19 cellular contexts compared by ENCODE assay signal in the genomic region with DNA sequence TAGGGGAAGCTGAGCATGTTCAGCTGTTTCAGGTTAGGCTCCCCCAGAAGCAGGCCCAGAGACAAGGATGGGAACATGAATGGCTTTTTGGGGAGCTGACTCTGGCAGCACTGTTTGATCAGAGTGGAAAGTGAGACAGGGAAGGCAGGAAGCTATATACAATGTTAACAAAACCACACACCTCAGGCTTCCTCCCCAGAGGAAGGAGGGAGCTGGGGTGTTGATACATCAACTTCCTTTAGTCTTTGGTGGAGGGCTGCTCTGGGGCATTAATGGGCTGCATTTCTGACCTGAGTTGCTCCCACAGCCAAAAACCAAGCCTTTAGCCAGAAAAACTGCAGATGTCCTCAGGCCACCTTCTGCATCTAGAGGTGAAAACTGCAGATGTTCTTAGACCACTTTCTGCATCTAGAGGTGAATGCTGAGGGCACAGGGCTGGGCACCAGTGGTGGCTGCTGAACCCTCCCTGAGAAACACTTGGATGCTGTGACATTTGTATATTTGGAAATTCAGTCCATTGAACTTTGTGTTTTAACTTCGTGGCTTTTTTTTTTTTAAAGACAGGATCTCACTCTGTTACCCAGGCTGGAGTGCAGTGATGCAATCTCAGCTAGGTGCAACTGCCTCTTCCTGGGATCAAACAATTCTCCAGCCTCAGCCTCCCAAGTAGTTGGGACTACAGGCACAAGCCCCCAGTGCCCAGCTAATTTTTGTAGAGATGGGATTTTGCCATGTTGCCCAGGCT. TPM values are rescaled to one million over a fixed set of nuclear protein-coding genes. Genes with fewer than 3 reads are reported as not detected.
DNase-seq lines count a peak whose midpoint lies in the region; ATAC-seq, FAIRE-seq and TF ChIP-seq lines count a peak whose summit lies in the region.
"Had no signal": no experiment of that assay in that cellular context is flagged by ENCODE, and none has a peak within 500 bp of the region (broad histone marks: within the 10 kb centered on the region; RNA-seq: fewer than 3 reads in every experiment).

No MANE protein-coding gene starts in this region.

- peaks cover 0 to 12% (median 9%) of the 10 kb centered on the region in 5 donors for H3K9me3 Mint-ChIP-seq in CD8-positive, alpha-beta memory T cell
- H3K9me3 Mint-ChIP-seq in GM23338 (no peaks in the 10 kb centered on the region), WTC11 (no peaks in the 10 kb centered on the region)
- H3K9me3 Mint-ChIP-seq: neural crest cell had no signal

- peaks cover 0 to 15% (median 0%) of the 10 kb centered on the region in 3 donors for H3K36me3 Mint-ChIP-seq in CD8-positive, alpha-beta memory T cell
- H3K36me3 Mint-ChIP-seq in GM23338 (ENCODE audit: low read depth) (no peaks in the 10 kb centered on the region), WTC11 (no peaks in the 10 kb centered on the region)

- H3K79me2 ChIP-seq in GM23338 (replicated peaks; ENCODE audit: insufficient read depth), result peaks cover 23% of the 10 kb centered on the region

- H3K9me2 ChIP-seq in GM23338 (ENCODE audit: insufficient read depth), result no peaks in the 10 kb centered on the region

- H2AFZ ChIP-seq in GM23338, result no peak overlapping the region
- H2AFZ ChIP-seq: hepatocyte had no signal

- peak overlapping the region in 4 of 7 donors; percentile 45 to 68 (median 57) for H3K4me3 Mint-ChIP-seq in CD8-positive, alpha-beta memory T cell
- H3K4me3 Mint-ChIP-seq in GM23338, result no peak overlapping the region
- no peak overlapping the region for H3K4me3 Mint-ChIP-seq in WTC11
- H3K4me3 Mint-ChIP-seq: neural crest cell had no signal

- H3K9me3 ChIP-seq in CD8-positive, alpha-beta memory T cell (ENCODE audit: low read length), result no peaks in the 10 kb centered on the region
- no peaks in the 10 kb centered on the region for H3K9me3 ChIP-seq in lower lobe of right lung
- H3K9me3 ChIP-seq in small intestine (ENCODE audit: control insufficient read depth, low read depth), result no peaks in the 10 kb centered on the region
- H3K9me3 ChIP-seq: adrenal gland, colonic mucosa, left lung, transverse colon had no signal

- H3F3A ChIP-seq in GM23338 (replicated peaks; ENCODE audit: low read depth), result peaks cover 8% of the 10 kb centered on the region; the same call in 1 of the 2 replicates

- no peak for ATAC-seq in GM23338
- ATAC-seq in WTC11, result peak; percentile 26; the same call in 1 of the 2 replicates
- no peak for ATAC-seq in lower lobe of right lung
- ATAC-seq: left lung had no signal

- H3K27ac ChIP-seq in CD8-positive, alpha-beta memory T cell (ENCODE audit: low read depth, low read length), result no peak overlapping the region
- H3K27ac ChIP-seq in GM23338 (ENCODE audit: low read depth) (peak overlapping the region; percentile 77; the same call in 1 of the 2 replicates), lower lobe of right lung (peak overlapping the region; percentile 31), small intestine (ENCODE audit: low read depth in 1 of 2, low read length in 1 of 2) (peak overlapping the region in 1 of 2 donors; percentile 8)
- H3K27ac ChIP-seq: colonic mucosa, hepatocyte, transverse colon had no signal

- no peak overlapping the region for H3K4me3 ChIP-seq in CD8-positive, alpha-beta memory T cell (ENCODE audit: low read length)
- H3K4me3 ChIP-seq in GM23338, result no peak overlapping the region
- H3K4me3 ChIP-seq in lower lobe of right lung, result no peak overlapping the region
- no peak overlapping the region for H3K4me3 ChIP-seq in small intestine (ENCODE audit: low read depth in 1 of 2, low read length in 2 of 2)
- H3K4me3 ChIP-seq: adrenal gland, colonic mucosa, hepatocyte, left lung, transverse colon had no signal

- peaks cover 5% of the 10 kb centered on the region for H3K4me1 ChIP-seq in CD8-positive, alpha-beta memory T cell (ENCODE audit: insufficient read depth, low read length)
- H3K4me1 ChIP-seq in GM23338 (ENCODE audit: insufficient read depth) (peaks cover 16% of the 10 kb centered on the region), lower lobe of right lung (peaks cover 9% of the 10 kb centered on the region), small intestine (ENCODE audit: control insufficient read depth in 2 of 2, insufficient read depth in 1 of 2, low read depth in 1 of 2, low read length in 1 of 2) (no peaks in the 10 kb centered on the region)
- H3K4me1 ChIP-seq: adrenal gland, colonic mucosa had no signal

- peaks cover 10 to 17% (median 10%) of the 10 kb centered on the region in 3 donors for H3K4me1 Mint-ChIP-seq in CD8-positive, alpha-beta memory T cell
- H3K4me1 Mint-ChIP-seq in GM23338 (peaks cover 29% of the 10 kb centered on the region), WTC11 (peaks cover 38% of the 10 kb centered on the region)

- TF ChIP-seq CTCF in GM23338 (conservative IDR thresholded peaks at IDR 0.05; ENCODE audit: low read depth in 2 of 2) (no peak), WTC11 (IDR thresholded peaks at IDR 0.05) (no peak), lower lobe of right lung (IDR thresholded peaks at IDR 0.05) (no peak)

- no peak for FAIRE-seq in small intestine (lab: Jason Lieb, UNC)

- peaks cover 3 to 7% of the 10 kb centered on the region in 2 donors for H3K27me3 Mint-ChIP-seq in CD8-positive, alpha-beta memory T cell
- H3K27me3 Mint-ChIP-seq in GM23338 (ENCODE audit: insufficient read depth, low read depth, poor library complexity) (peaks cover 6% of the 10 kb centered on the region), WTC11 (ENCODE audit: low read depth) (no peaks in the 10 kb centered on the region)

- H3K36me3 ChIP-seq in CD8-positive, alpha-beta memory T cell (ENCODE audit: insufficient read depth, low read length), result no peaks in the 10 kb centered on the region
- no peaks in the 10 kb centered on the region for H3K36me3 ChIP-seq in GM23338 (ENCODE audit: insufficient read depth)
- no peaks in the 10 kb centered on the region for H3K36me3 ChIP-seq in lower lobe of right lung
- H3K36me3 ChIP-seq in small intestine (ENCODE audit: control insufficient read depth in 2 of 2, insufficient read depth in 2 of 2, low read length in 2 of 2), result no peaks in the 10 kb centered on the region
- H3K36me3 ChIP-seq: adrenal gland, colonic mucosa, left lung, transverse colon had no signal

- H3K27me3 ChIP-seq in CD8-positive, alpha-beta memory T cell (ENCODE audit: insufficient read depth, low read length, poor library complexity, severe bottlenecking), result no peaks in the 10 kb centered on the region
- no peaks in the 10 kb centered on the region for H3K27me3 ChIP-seq in GM23338 (ENCODE audit: insufficient read depth)
- no peaks in the 10 kb centered on the region for H3K27me3 ChIP-seq in lower lobe of right lung (ENCODE audit: low read depth)
- H3K27me3 ChIP-seq in small intestine (ENCODE audit: control insufficient read depth in 2 of 2, insufficient read depth in 2 of 2, low read length in 2 of 2), result no peaks in the 10 kb centered on the region
- H3K27me3 ChIP-seq: adrenal gland, colonic mucosa, hepatocyte, left lung, transverse colon had no signal

- CTCF ChIA-PET in CD8-positive, alpha-beta memory T cell (lab: Charles Lee), result no interaction called here
- CTCF ChIA-PET in WTC11 (lab: Charles Lee), result interaction anchor here (1.0 to 1.6 kb wide), 3 partner anchors 17 to 63 kb away, joined by 3 to 5 read pairs (median 3); no protein-coding TSS in a partner anchor

- 10 to 23% (median 18%) methylated on average over 1 of the region's 1 CpG for WGBS in small intestine, 3 donors

- POLR2A ChIA-PET in CD8-positive, alpha-beta memory T cell (lab: Charles Lee), result no interaction called here
- POLR2A ChIA-PET in WTC11 (lab: Charles Lee), result no interaction called here

- intact Hi-C loops in lower lobe of right lung (cut with DNase I), result no loop called here

- H4K20me1 ChIP-seq in GM23338 (replicated peaks; ENCODE audit: insufficient read depth), result peaks cover 8% of the 10 kb centered on the region

- H3K4me2 ChIP-seq in GM23338, result no peak overlapping the region
- H3K4me2 ChIP-seq: hepatocyte had no signal

- H3K27ac Mint-ChIP-seq in CD8-positive, alpha-beta memory T cell, result peak overlapping the region in 1 of 8 donors; percentile 53
- H3K27ac Mint-ChIP-seq in GM23338 (0 out of 2 replicates have a peak overlapping the region, but pooled peaks have one; percentile 17), WTC11 (peak overlapping the region; percentile 92)

- no peak for DNase-seq in CD8-positive, alpha-beta memory T cell
- DNase-seq in GM23338 (ENCODE audit: low spot score), result no peak
- DNase-seq in WTC11 (ENCODE audit: low spot score), result no peak
- DNase-seq in lower lobe of right lung, result no peak
- DNase-seq in midbrain (lab: John Stamatoyannopoulos, UW), result no peak
- no peak for DNase-seq in RKO (ENCODE audit: low spot score)
- DNase-seq in small intestine, result no peak
- DNase-seq: activated CD4-positive, CD25-positive, alpha-beta regulatory T cell; activated T-cell treated with anti-CD3 and anti-CD28 coated beads, Interleukin-2, amount 50 U/mL, for 48 hours; adrenal gland; colonic mucosa; left lung; NCI-H1092 treated with DMSO at 0.1 percent for 48 hours; NCI-H2171 treated with DMSO at 0.1 percent for 48 hours; stimulated activated CD4-positive, alpha-beta T cell treated with anti-CD3 and anti-CD28 coated beads, Interleukin-4, amount 100 ng/mL, for 24 hours; transverse colon had no signal

TF ChIP-seq in GM23338, 12 proteins besides CTCF, POLR2A, EP300 and RAD21 (continues in another document):
- TF ChIP-seq STAT1 (IDR thresholded peaks at IDR 0.05; ENCODE audit: unreplicated experiment), result no peak

TF ChIP-seq in WTC11, 78 proteins besides CTCF, POLR2A, EP300 and RAD21:
- TF ChIP-seq GABPB1 (CRISPR knock-in tag; IDR thresholded peaks at IDR 0.05) (0 out of 2 replicates have a peak, but pooled peaks have one; percentile 36), TCF7 (CRISPR knock-in tag; IDR thresholded peaks at IDR 0.05; ENCODE audit: low read depth) (no peak)

RNA-seq across cellular contexts. Expression of a gene that starts 49.9 kb away (rescaled TPM):
- 10 to 100 TPM; 13.8 to 14.7 TPM for total RNA-seq in CD8-positive, alpha-beta memory T cell
- 2.6 TPM for polyA plus RNA-seq in CD8-positive, alpha-beta memory T cell
- 22.1 and 27.2 TPM in 2 replicates for total RNA-seq in GM23338 (2014; rRNA removed; shearing (Covaris generic))
- 5.8 and 6.1 TPM in 2 replicates for polyA plus RNA-seq in GM23338 (2016; fragmentation: Nextera tagmentation; extraction: Ambion mirVana)
- total RNA-seq in WTC11 (2021), result 22.0 to 26.0 TPM (median 24.0 TPM) in 3 replicates
- total RNA-seq in lower lobe of right lung, result 40.7 TPM
- polyA plus RNA-seq in small intestine, result 10 to 100 TPM in 2 of 3 donors, 1 to 10 TPM in 1; 7.0 to 18.0 (median 11.4) TPM

RNA-seq across cellular contexts. Expression of a gene that starts 55.9 kb away (rescaled TPM):
- not detected for total RNA-seq in CD8-positive, alpha-beta memory T cell
- not detected for polyA plus RNA-seq in CD8-positive, alpha-beta memory T cell
- not detected in 2 replicates for total RNA-seq in GM23338 (2014; rRNA removed; shearing (Covaris generic))
- polyA plus RNA-seq in GM23338 (2016; fragmentation: Nextera tagmentation; extraction: Ambion mirVana) (not detected in 2 replicates), small intestine (not detected)
- total RNA-seq in WTC11 (2021) (not detected in 3 replicates), lower lobe of right lung (not detected)
- total RNA-seq: adrenal gland, colonic mucosa, G401, hepatocyte, left lung, neural crest cell, transverse colon had no signal
- polyA plus RNA-seq: adrenal gland, hepatocyte had no signal

Comparison
In these comparisons a context has a peak if more than half of its experiments do, and no peak if none do; other contexts are left out.
1. H3K4me3 Mint-ChIP-seq: peak in CD8-positive, alpha-beta memory T cell (4 of 7); none in GM23338 (single experiment) and WTC11 (single experiment).